ENCODE assay signal across 8 cellular contexts in the genomic region with DNA sequence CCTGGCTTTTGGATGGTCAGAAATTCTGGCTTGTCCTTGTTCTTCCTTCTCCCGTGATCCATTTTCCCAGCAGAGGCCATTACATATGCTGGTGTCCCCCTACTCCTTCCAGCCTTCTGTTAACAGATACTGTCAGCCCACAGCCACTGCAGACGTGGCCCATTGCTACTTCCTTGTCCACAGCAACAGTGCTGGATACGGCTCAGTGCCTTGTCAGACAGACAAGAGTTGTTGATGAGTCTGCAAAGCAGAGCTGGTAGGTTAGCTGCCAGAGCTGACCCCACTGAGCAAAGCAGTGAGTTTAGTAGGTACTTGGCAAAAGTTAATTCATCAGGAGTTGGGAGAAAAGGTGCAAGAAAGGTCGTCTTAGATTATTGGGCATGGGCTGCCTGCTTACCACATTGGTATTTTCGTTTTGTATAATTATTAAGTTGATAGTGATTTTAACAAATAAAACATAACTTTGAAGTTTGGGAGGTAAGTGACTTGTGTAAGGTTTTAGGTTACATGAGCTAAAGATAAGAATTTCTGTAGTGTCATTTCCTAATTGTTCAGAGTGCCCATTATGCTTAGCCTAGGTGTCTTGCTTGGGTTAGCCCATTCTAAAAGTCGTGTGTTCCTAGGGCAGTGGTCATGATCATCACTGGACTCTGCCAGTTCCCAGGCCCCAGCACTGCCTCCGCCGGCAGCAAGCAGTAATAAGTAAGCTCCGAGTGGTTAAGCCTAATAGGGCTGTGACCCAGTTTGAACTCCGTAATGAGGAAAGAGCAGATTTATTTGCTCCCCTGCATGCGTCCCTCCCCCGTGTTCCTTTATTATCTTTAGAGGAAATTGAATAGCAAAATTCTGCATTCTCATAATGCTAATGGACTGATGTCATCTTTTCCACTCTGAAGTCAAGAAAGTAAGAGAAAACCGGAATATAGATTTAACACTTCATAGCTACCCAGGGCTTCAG.
A peak's percentile ranks its signal among the peaks of the same experiment; 100 is the strongest.
DNase-seq lines count a peak whose midpoint lies in the region; TF ChIP-seq lines count a peak whose summit lies in the region.

No MANE protein-coding gene starts in this region.

- intact Hi-C loops in ascending aorta (cut with DNase I) = loop anchor here (2.0 to 5.0 kb wide), 3 partner anchors 19 to 101 kb away; no protein-coding TSS in a partner anchor

- peak; percentile 24 for TF ChIP-seq CTCF in HFF-Myc (IDR thresholded peaks at IDR 0.05; ENCODE audit: low read depth, low read length, missing control alignments)
- TF ChIP-seq CTCF in ascending aorta (IDR thresholded peaks at IDR 0.05) = peak; percentile 45 to 52 (median 46)
- TF ChIP-seq CTCF in kidney epithelial cell (IDR thresholded peaks at IDR 0.05; ENCODE audit: insufficient read depth, low read length, poor library complexity, severe bottlenecking) = peak; percentile 41

- no peak overlapping the region for H3K4me3 ChIP-seq in HFF-Myc (replicated peaks; ENCODE audit: low read depth, low read length)
- H3K4me3 ChIP-seq in ascending aorta = peak overlapping the region; percentile 27 to 45
- H3K4me3 ChIP-seq in kidney epithelial cell (ENCODE audit: low read depth, low read length) = no peak overlapping the region

- H3K36me3 ChIP-seq in ascending aorta (peaks cover 10 to 14% of the 10 kb centered on the region in 2 donors), kidney epithelial cell (ENCODE audit: control insufficient read depth, insufficient read depth, low read length) (peaks cover 3% of the 10 kb centered on the region)

- peaks cover 26 to 89% of the 10 kb centered on the region in 2 donors for H3K4me1 ChIP-seq in ascending aorta

- no peaks in the 10 kb centered on the region for H3K9me3 ChIP-seq in ascending aorta

- no peaks in the 10 kb centered on the region for H3K27me3 ChIP-seq in ascending aorta
- no peaks in the 10 kb centered on the region for H3K27me3 ChIP-seq in kidney epithelial cell (ENCODE audit: control insufficient read depth, insufficient read depth, low read length)

- DNase-seq in HFF-Myc (ENCODE audit: extremely low read depth, low read depth) (no peak), ascending aorta (ENCODE audit: low spot score in 2 of 2) (peak in 1 of 2 donors; percentile 93), kidney epithelial cell (ENCODE audit: low read depth) (peak; percentile 83), substantia nigra (lab: John Stamatoyannopoulos, UW) (peak in 22 of 49 donors; percentile 23 to 71 (median 46)), NCI-H748 (lab: John Stamatoyannopoulos, UW; ENCODE audit: unreplicated experiment) (no peak), activated gamma-delta T cell (lab: John Stamatoyannopoulos, UW) (no peak), epidermal melanocyte (ENCODE audit: insufficient read length, low spot score) (no peak)
- DNase-seq in activated CD8-positive, alpha-beta memory T cell treated with anti-CD3 and anti-CD28 coated beads for 24 hours = no peak

- H3K27ac ChIP-seq in ascending aorta (peak overlapping the region; percentile 81 to 99), substantia nigra (ENCODE audit: low read depth, low read length, poor library complexity, severe bottlenecking) (peak overlapping the region; percentile 63)

Comparison
In these comparisons a context has a peak if more than half of its experiments do, and no peak if none do; other contexts are left out.
1. H3K4me3 ChIP-seq: peak in ascending aorta (2 of 2); none in HFF-Myc (single experiment) and kidney epithelial cell (single experiment).
2. Peak in every context shown above with its lines, with median percentiles within 50 percentile points of each other: CTCF ChIP-seq.